2 cellular contexts compared by ENCODE assay signal in the genomic region with DNA sequence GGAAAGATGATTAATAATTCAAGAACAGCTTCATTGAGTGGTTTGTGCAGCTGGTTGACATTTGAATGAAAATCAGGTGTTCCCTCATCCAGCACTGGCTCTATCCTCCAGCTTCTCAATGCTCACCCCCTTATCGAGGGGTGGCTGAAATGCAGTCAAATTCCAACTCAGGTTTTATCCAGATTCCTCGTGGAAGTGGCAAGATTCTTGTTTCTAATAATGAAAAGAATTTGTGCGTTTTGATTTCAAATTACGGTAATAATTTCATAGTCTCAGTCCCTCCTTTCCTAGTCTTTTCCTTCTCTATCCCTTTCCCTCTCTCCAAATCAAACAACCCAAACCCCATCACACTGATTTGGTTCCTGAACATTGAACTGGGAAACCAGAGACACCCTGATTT.
TF ChIP-seq lines count a peak whose summit lies in the region.

No MANE protein-coding gene starts in this region.

TF ChIP-seq in IMR-90, 13 proteins besides CTCF, POLR2A, EP300 and RAD21:
- no peak for TF ChIP-seq MAFK (IDR thresholded peaks at IDR 0.05; ENCODE audit: low read depth, low read length)
- TF ChIP-seq USF2 (IDR thresholded peaks at IDR 0.05; ENCODE audit: low read depth, low read length) = no peak
- no peak for TF ChIP-seq MXI1 (IDR thresholded peaks at IDR 0.05; ENCODE audit: borderline replicate concordance, low read depth, low read length)
- no peak for TF ChIP-seq CHD1 (IDR thresholded peaks at IDR 0.05; ENCODE audit: low read depth, low read length)
- no peak for TF ChIP-seq NFE2L2 (IDR thresholded peaks at IDR 0.05; ENCODE audit: low read depth, low read length)
- no peak for TF ChIP-seq CEBPB (IDR thresholded peaks at IDR 0.05; ENCODE audit: low read depth, low read length)
TF ChIP-seq in IMR-90: peak in this region for 0.

TF ChIP-seq in H1, 55 proteins besides CTCF, POLR2A, EP300 and RAD21:
- TF ChIP-seq SP4 (IDR thresholded peaks at IDR 0.05; ENCODE audit: low read length) = no peak
- TF ChIP-seq GABPA (IDR thresholded peaks at IDR 0.05; ENCODE audit: borderline replicate concordance, insufficient read depth, low read length) = no peak
- no peak for TF ChIP-seq KDM1A (IDR thresholded peaks at IDR 0.05; ENCODE audit: borderline replicate concordance, low read length)
- TF ChIP-seq FOSL1 (IDR thresholded peaks at IDR 0.05; ENCODE audit: insufficient read depth, low read depth, low read length) = no peak
- TF ChIP-seq SAP30 (IDR thresholded peaks at IDR 0.05; ENCODE audit: insufficient read depth, insufficient replicate concordance, low read length) = no peak
